26 cellular contexts compared by ENCODE assay signal in genomic region chrX:147890766-147891165, GRCh38.
"Had no signal": no experiment of that assay in that cellular context is flagged by ENCODE, and none has a peak within 500 bp of the region (broad histone marks: within the 10 kb centered on the region; RNA-seq: fewer than 3 reads in every experiment).

No MANE protein-coding gene starts in this region.

- H3K27me3 Mint-ChIP-seq: activated CD4-positive, alpha-beta T cell treated with anti-CD3 and anti-CD28 coated beads, Interleukin-2, amount 10 ng/mL, durations not matched to agents 24 days and 14 days; activated CD8-positive, alpha-beta memory T cell treated with anti-CD3 and anti-CD28 coated beads, Interleukin-2, amount 10 ng/mL, durations not matched to agents 7 days and 5 days; activated naive CD4-positive, alpha-beta T cell treated with anti-CD3 and anti-CD28 coated beads, Interleukin-2, amount 50 U/mL, for 24 hours had no signal

- ATAC-seq: activated CD4-positive, CD25-positive, alpha-beta regulatory T cell treated with anti-CD3 and anti-CD28 coated beads, Interleukin-2, amount 50 U/mL, for 24 hours; activated CD8-positive, alpha-beta memory T cell treated with anti-CD3 and anti-CD28 coated beads, Interleukin-2, amount 10 ng/mL, durations not matched to agents 7 days and 5 days; SK-N-SH treated with all-trans-retinoic acid at 6 μM for 48 hours had no signal

- H3K4me3 Mint-ChIP-seq: activated CD4-positive, alpha-beta T cell treated with anti-CD3 and anti-CD28 coated beads, Interleukin-2, amount 10 ng/mL, durations not matched to agents 24 days and 14 days; activated CD8-positive, alpha-beta memory T cell treated with anti-CD3 and anti-CD28 coated beads, Interleukin-2, amount 10 ng/mL, durations not matched to agents 7 days and 5 days; activated naive CD4-positive, alpha-beta T cell treated with anti-CD3 and anti-CD28 coated beads, Interleukin-2, amount 50 U/mL, for 24 hours; activated T-cell treated with anti-CD3 and anti-CD28 coated beads, Interleukin-2, amount 50 U/mL, for 24 hours; activated T-helper 1 cell treated with anti-CD3 and anti-CD28 coated beads, Interleukin-12 subunit alpha, Interleukin-12 subunit beta, Interleukin-2, Interleukin-4 antibody, amounts not matched to agents 30 ng/mL and 10 ng/mL and 1 ng/mL, durations not matched to agents 14 hours and 24 hours and 36 hours; T-helper 2 cell treated with Interferon-gamma antibody and Interleukin-4, amounts not matched to agents 5 μg/mL and 100 μg/mL, for 36 hours had no signal

- H3K9me3 Mint-ChIP-seq: activated CD4-positive, alpha-beta T cell treated with anti-CD3 and anti-CD28 coated beads, Interleukin-2, amount 10 ng/mL, durations not matched to agents 24 days and 14 days; activated T-cell treated with anti-CD3 and anti-CD28 coated beads, Interleukin-2, amount 50 U/mL, for 24 hours; activated T-helper 1 cell treated with anti-CD3 and anti-CD28 coated beads, Interleukin-12 subunit alpha, Interleukin-12 subunit beta, Interleukin-2, Interleukin-4 antibody, amounts not matched to agents 30 ng/mL and 10 ng/mL and 1 ng/mL, durations not matched to agents 14 hours and 24 hours and 36 hours; T-helper 2 cell treated with Interferon-gamma antibody and Interleukin-4, amounts not matched to agents 5 μg/mL and 100 μg/mL, for 36 hours had no signal

- H3K4me1 ChIP-seq: Peyer's patch, SJSA1 had no signal

- H3K27ac ChIP-seq: Peyer's patch, RWPE1, SJSA1 had no signal

- H3K4me3 ChIP-seq: Peyer's patch, SJSA1 had no signal

- H3K36me3 Mint-ChIP-seq: activated CD8-positive, alpha-beta memory T cell treated with anti-CD3 and anti-CD28 coated beads, Interleukin-2, amount 10 ng/mL, durations not matched to agents 7 days and 5 days; activated naive CD4-positive, alpha-beta T cell treated with anti-CD3 and anti-CD28 coated beads, Interleukin-2, amount 50 U/mL, for 24 hours had no signal

- H3K27me3 ChIP-seq: Peyer's patch, SJSA1 had no signal

- H3K9me3 ChIP-seq: Peyer's patch, SJSA1 had no signal

- H3K27ac Mint-ChIP-seq: activated CD4-positive, alpha-beta T cell treated with anti-CD3 and anti-CD28 coated beads, Interleukin-2, amount 10 ng/mL, durations not matched to agents 24 days and 14 days; activated CD8-positive, alpha-beta memory T cell treated with anti-CD3 and anti-CD28 coated beads, Interleukin-2, amount 10 ng/mL, durations not matched to agents 7 days and 5 days; activated naive CD4-positive, alpha-beta T cell treated with anti-CD3 and anti-CD28 coated beads, Interleukin-2, amount 50 U/mL, for 24 hours; activated T-cell treated with anti-CD3 and anti-CD28 coated beads, Interleukin-2, amount 50 U/mL, for 24 hours; activated T-helper 1 cell treated with anti-CD3 and anti-CD28 coated beads, Interleukin-12 subunit alpha, Interleukin-12 subunit beta, Interleukin-2, Interleukin-4 antibody, amounts not matched to agents 30 ng/mL and 10 ng/mL and 1 ng/mL, durations not matched to agents 14 hours and 24 hours and 36 hours; T-helper 2 cell treated with Interferon-gamma antibody and Interleukin-4, amounts not matched to agents 5 μg/mL and 100 μg/mL, for 36 hours had no signal

- DNase-seq: activated CD4-positive, alpha-beta T cell treated with anti-CD3 and anti-CD28 coated beads, Interleukin-2, amount 10 ng/mL, durations not matched to agents 24 days and 14 days; activated CD4-positive, alpha-beta T cell treated with anti-CD3 and anti-CD28 coated beads, Interleukin-2, amount 50 U/mL, for 48 hours; activated CD8-positive, alpha-beta memory T cell treated with anti-CD3 and anti-CD28 coated beads, Interleukin-2, amount 10 ng/mL, durations not matched to agents 7 days and 5 days; activated effector memory CD4-positive, alpha-beta T cell treated with Interleukin-2 at 50 U/mL for 16 hours; activated naive CD4-positive, alpha-beta T cell; activated T-cell treated with anti-CD3 and anti-CD28 coated beads, Interleukin-2, amount 50 U/mL, for 24 hours; IMR-90; Kasumi-1; KBM-7; NCI-H1092; NCI-H1436; NCI-H1694 treated with DMSO at 0.1 percent for 48 hours; NCI-H2029 treated with DMSO at 0.1 percent for 48 hours; NCI-H510A treated with DMSO at 0.1 percent for 48 hours; NCI-H69; NK-92 treated with Interleukin-12 subunit alpha and Interleukin-12 subunit beta, amount 100 ng/mL, for 24 hours; Peyer's patch; Right ventricle myocardium superior; SW 1271 had no signal

- H3K36me3 ChIP-seq: Peyer's patch, SJSA1 had no signal
